In the genomic region with DNA sequence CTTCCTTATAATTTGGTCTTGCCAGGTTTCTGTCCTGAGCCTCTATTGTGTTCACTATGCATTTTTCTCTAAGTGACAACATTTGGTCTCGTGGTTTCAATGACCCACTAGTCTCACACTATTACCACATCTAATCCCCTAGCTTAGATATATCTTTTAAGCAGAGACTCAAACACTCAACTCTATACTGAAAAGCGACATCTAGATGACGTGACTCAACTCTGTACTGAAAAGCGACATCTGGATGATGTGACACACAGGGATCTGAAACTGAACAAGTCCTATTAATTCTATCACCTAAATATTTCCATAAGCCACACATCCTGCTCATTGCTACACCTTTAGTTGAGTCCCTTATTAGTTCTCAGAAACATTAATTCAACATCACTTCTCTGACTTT, we compare ENCODE assay signal across 9 cellular contexts.
DNase-seq lines count a peak whose midpoint lies in the region; ATAC-seq lines count a peak whose summit lies in the region.
"Had no signal": no experiment of that assay in that cellular context is flagged by ENCODE, and none has a peak within 500 bp of the region (broad histone marks: within the 10 kb centered on the region; RNA-seq: fewer than 3 reads in every experiment).

No MANE protein-coding gene starts in this region.

- ATAC-seq in GM21526 (IDR thresholded peaks at IDR 0.05; ENCODE audit: low FRiP score, unreplicated experiment) (peak; percentile 99), HG03342 (IDR thresholded peaks at IDR 0.05; ENCODE audit: unreplicated experiment) (peak; percentile 100)
- ATAC-seq in natural killer cell treated with Interleukin-12 subunit alpha and Interleukin-12 subunit beta and Interleukin-15 and Interleukin-18, amount 100 ng/mL, for 72 hours: peak; percentile 86 to 98

- no peak overlapping the region for H3K27ac Mint-ChIP-seq in activated CD4-positive, alpha-beta T cell treated with anti-CD3 and anti-CD28 coated beads, Interleukin-2, amount 10 ng/mL, durations not matched to agents 24 days and 14 days
- no peak overlapping the region for H3K27ac Mint-ChIP-seq in natural killer cell treated with Interleukin-12 subunit alpha and Interleukin-12 subunit beta and Interleukin-15 and Interleukin-18, amount 100 ng/mL, for 72 hours

- H3K36me3 Mint-ChIP-seq in activated CD4-positive, alpha-beta T cell treated with anti-CD3 and anti-CD28 coated beads, Interleukin-2, amount 10 ng/mL, durations not matched to agents 24 days and 14 days (ENCODE audit: low read depth): peaks cover 2% of the 10 kb centered on the region
- no peaks in the 10 kb centered on the region for H3K36me3 Mint-ChIP-seq in natural killer cell treated with Interleukin-12 subunit alpha and Interleukin-12 subunit beta and Interleukin-15 and Interleukin-18, amount 100 ng/mL, for 72 hours

- H3K4me3 Mint-ChIP-seq in activated CD4-positive, alpha-beta T cell treated with anti-CD3 and anti-CD28 coated beads, Interleukin-2, amount 10 ng/mL, durations not matched to agents 24 days and 14 days: no peak overlapping the region
- peak overlapping the region; percentile 39 for H3K4me3 Mint-ChIP-seq in natural killer cell treated with Interleukin-12 subunit alpha and Interleukin-12 subunit beta and Interleukin-15 and Interleukin-18, amount 100 ng/mL, for 72 hours

- peaks cover 15% of the 10 kb centered on the region for H3K27me3 Mint-ChIP-seq in activated CD4-positive, alpha-beta T cell treated with anti-CD3 and anti-CD28 coated beads, Interleukin-2, amount 10 ng/mL, durations not matched to agents 24 days and 14 days
- H3K27me3 Mint-ChIP-seq in natural killer cell treated with Interleukin-12 subunit alpha and Interleukin-12 subunit beta and Interleukin-15 and Interleukin-18, amount 100 ng/mL, for 72 hours: peaks cover 0 to 4% of the 10 kb centered on the region in 2 donors

- peaks cover 3% of the 10 kb centered on the region for H3K9me3 Mint-ChIP-seq in activated CD4-positive, alpha-beta T cell treated with anti-CD3 and anti-CD28 coated beads, Interleukin-2, amount 10 ng/mL, durations not matched to agents 24 days and 14 days
- no peaks in the 10 kb centered on the region for H3K9me3 Mint-ChIP-seq in natural killer cell treated with Interleukin-12 subunit alpha and Interleukin-12 subunit beta and Interleukin-15 and Interleukin-18, amount 100 ng/mL, for 72 hours

- H3K4me1 Mint-ChIP-seq in activated CD4-positive, alpha-beta T cell treated with anti-CD3 and anti-CD28 coated beads, Interleukin-2, amount 10 ng/mL, durations not matched to agents 24 days and 14 days: peaks cover 10% of the 10 kb centered on the region
- peaks cover 8% of the 10 kb centered on the region in 2 donors for H3K4me1 Mint-ChIP-seq in natural killer cell treated with Interleukin-12 subunit alpha and Interleukin-12 subunit beta and Interleukin-15 and Interleukin-18, amount 100 ng/mL, for 72 hours (ENCODE audit: low read depth in 2 of 2)

- intact Hi-C loops in activated CD4-positive, alpha-beta T cell treated with anti-CD3 and anti-CD28 coated beads, Interleukin-2, amount 10 ng/mL, durations not matched to agents 24 days and 14 days (cut with micrococcal nuclease): loop anchor here (2.0 to 5.0 kb wide), 3 partner anchors 66 to 205 kb away; no protein-coding TSS in a partner anchor

- DNase-seq in activated CD4-positive, alpha-beta T cell treated with anti-CD3 and anti-CD28 coated beads, Interleukin-2, amount 10 ng/mL, durations not matched to agents 24 days and 14 days: peak; percentile 59
- no peak for DNase-seq in activated CD4-positive, alpha-beta T cell treated with anti-CD3 and anti-CD28 coated beads for 1 hour
- DNase-seq in natural killer cell treated with Interleukin-12 subunit alpha and Interleukin-12 subunit beta and Interleukin-15 and Interleukin-18, amount 100 ng/mL, for 72 hours (ENCODE audit: low spot score): no peak
- DNase-seq in kidney glomerular epithelial cell (lab: John Stamatoyannopoulos, UW) (no peak), NCI-H2171 (lab: John Stamatoyannopoulos, UW) (no peak), HT-29 (ENCODE audit: low spot score) (no peak)
- DNase-seq: NCI-H1436 treated with DMSO at 0.1 percent for 48 hours had no signal
